ENCODE assay signal across 31 cellular contexts in genomic region chr11:6894097-6894496, GRCh38. TPM values are rescaled to one million over a fixed set of nuclear protein-coding genes. Genes with fewer than 3 reads are reported as not detected.
"Had no signal": no experiment of that assay in that cellular context is flagged by ENCODE, and none has a peak within 500 bp of the region (broad histone marks: within the 10 kb centered on the region; RNA-seq: fewer than 3 reads in every experiment).

No MANE protein-coding gene starts in this region.

- H3K27ac ChIP-seq: brain microvascular endothelial cell, cardiac muscle cell, PC-9, SJCRH30, VCaP had no signal

- ATAC-seq: activated CD4-positive, alpha-beta T cell treated with anti-CD3 and anti-CD28 coated beads for 36 hours; activated T-helper 17 cell treated with anti-CD3 and anti-CD28 coated beads, Interleukin-2, amount 50 U/mL, for 72 hours had no signal

- H3K9ac ChIP-seq: SK-N-SH had no signal

- H3K4me1 ChIP-seq: SJCRH30 had no signal

- H2AFZ ChIP-seq: PC-9 had no signal

- H3K4me3 ChIP-seq: cardiac muscle cell, MG63, PC-9, SJCRH30 had no signal

- H3K36me3 ChIP-seq: brain microvascular endothelial cell, cardiac muscle cell, MG63, SJCRH30 had no signal

- H3K9me3 ChIP-seq: MG63, SJCRH30, SK-N-SH had no signal

- DNase-seq: activated CD4-positive, alpha-beta memory T cell treated with anti-CD3 and anti-CD28 coated beads, Interleukin-2, amount 10 ng/mL, durations not matched to agents 7 days and 5 days; activated CD4-positive, alpha-beta T cell treated with anti-CD3 and anti-CD28 coated beads for 36 hours; activated CD4-positive, alpha-beta T cell treated with anti-CD3 and anti-CD28 coated beads, Interleukin-2, amount 50 U/mL, for 1 hour; activated gamma-delta T cell; activated naive CD4-positive, alpha-beta T cell treated with anti-CD3 and anti-CD28 coated beads for 36 hours; activated T-cell treated with anti-CD3 and anti-CD28 coated beads for 4 hours; activated T-cell treated with anti-CD3 and anti-CD28 coated beads, Interleukin-2, amount 50 U/mL, for 48 hours; amygdala; brain microvascular endothelial cell; MG63; MV-4-11; NCI-H1092 treated with DMSO at 0.1 percent for 48 hours; NCI-H1417 treated with DMSO at 0.1 percent for 48 hours; NCI-H1694; NCI-H2029; NCI-H2107; NCI-H2171 treated with DMSO at 0.1 percent for 48 hours; NCI-H345; NCI-H510A treated with DMSO at 0.1 percent for 48 hours; NCI-H69; PC-9; Right ventricle myocardium superior; SJCRH30; SK-N-SH; T-helper 1 cell had no signal

- H3K4me2 ChIP-seq: PC-9, SK-N-SH had no signal

- H3K27me3 ChIP-seq: brain microvascular endothelial cell, MG63, SJCRH30 had no signal

RNA-seq across cellular contexts. Expression of gene OR2D2, which starts 1.8 kb away (rescaled TPM):
- total RNA-seq: activated CD4-positive, alpha-beta memory T cell treated with anti-CD3 and anti-CD28 coated beads, Interleukin-2, amount 10 ng/mL, durations not matched to agents 7 days and 5 days; activated CD8-positive, alpha-beta memory T cell treated with anti-CD3 and anti-CD28 coated beads for 36 hours; activated naive CD4-positive, alpha-beta T cell treated with anti-CD3 and anti-CD28 coated beads for 36 hours; activated T-helper 17 cell treated with anti-CD3 and anti-CD28 coated beads, Interleukin-2, amount 50 U/mL, for 72 hours; cardiac muscle cell; PC-9; Right ventricle myocardium superior; SJCRH30; T-helper 2 cell treated with Interferon-gamma antibody and Interleukin-4, amounts not matched to agents 100 ng/mL and 5 ng/mL, for 36 hours had no signal
- polyA plus RNA-seq: cardiac muscle cell, SK-N-SH had no signal

RNA-seq across cellular contexts. Expression of gene OR10A4, which starts 17.7 kb away (rescaled TPM):
- total RNA-seq: activated CD4-positive, alpha-beta memory T cell treated with anti-CD3 and anti-CD28 coated beads, Interleukin-2, amount 10 ng/mL, durations not matched to agents 7 days and 5 days; activated CD4-positive, alpha-beta T cell treated with anti-CD3 and anti-CD28 coated beads for 36 hours; activated CD8-positive, alpha-beta memory T cell treated with anti-CD3 and anti-CD28 coated beads for 36 hours; activated naive CD4-positive, alpha-beta T cell treated with anti-CD3 and anti-CD28 coated beads for 36 hours; activated T-helper 17 cell treated with anti-CD3 and anti-CD28 coated beads, Interleukin-2, amount 50 U/mL, for 72 hours; cardiac muscle cell; PC-9; Right ventricle myocardium superior; RPMI7951; SJCRH30; T-helper 2 cell treated with Interferon-gamma antibody and Interleukin-4, amounts not matched to agents 100 ng/mL and 5 ng/mL, for 36 hours had no signal
- polyA plus RNA-seq: cardiac muscle cell, SK-N-SH had no signal

RNA-seq across cellular contexts. Expression of gene OR2D3, which starts 26.7 kb away (rescaled TPM):
- total RNA-seq: activated CD4-positive, alpha-beta memory T cell treated with anti-CD3 and anti-CD28 coated beads, Interleukin-2, amount 10 ng/mL, durations not matched to agents 7 days and 5 days; activated CD4-positive, alpha-beta T cell treated with anti-CD3 and anti-CD28 coated beads for 36 hours; activated CD8-positive, alpha-beta memory T cell treated with anti-CD3 and anti-CD28 coated beads for 36 hours; activated naive CD4-positive, alpha-beta T cell treated with anti-CD3 and anti-CD28 coated beads for 36 hours; activated T-helper 17 cell treated with anti-CD3 and anti-CD28 coated beads, Interleukin-2, amount 50 U/mL, for 72 hours; cardiac muscle cell; PC-9; Right ventricle myocardium superior; RPMI7951; SJCRH30; T-helper 2 cell treated with Interferon-gamma antibody and Interleukin-4, amounts not matched to agents 100 ng/mL and 5 ng/mL, for 36 hours had no signal
- polyA plus RNA-seq: SK-N-SH had no signal

RNA-seq across cellular contexts. Expression of gene OR10A2, which starts 31.2 kb away (rescaled TPM):
- total RNA-seq: activated CD4-positive, alpha-beta memory T cell treated with anti-CD3 and anti-CD28 coated beads, Interleukin-2, amount 10 ng/mL, durations not matched to agents 7 days and 5 days; activated CD4-positive, alpha-beta T cell treated with anti-CD3 and anti-CD28 coated beads for 36 hours; activated CD8-positive, alpha-beta memory T cell treated with anti-CD3 and anti-CD28 coated beads for 36 hours; activated naive CD4-positive, alpha-beta T cell treated with anti-CD3 and anti-CD28 coated beads for 36 hours; activated T-helper 17 cell treated with anti-CD3 and anti-CD28 coated beads, Interleukin-2, amount 50 U/mL, for 72 hours; cardiac muscle cell; PC-9; Right ventricle myocardium superior; RPMI7951; SJCRH30; T-helper 2 cell treated with Interferon-gamma antibody and Interleukin-4, amounts not matched to agents 100 ng/mL and 5 ng/mL, for 36 hours had no signal
- polyA plus RNA-seq: SK-N-SH had no signal

RNA-seq across cellular contexts. Expression of gene ZNF215, which starts 32.1 kb away (rescaled TPM):
- total RNA-seq: SJCRH30 had no signal
